Comparison of ENCODE assay signal across 27 cellular contexts in the genomic region with DNA sequence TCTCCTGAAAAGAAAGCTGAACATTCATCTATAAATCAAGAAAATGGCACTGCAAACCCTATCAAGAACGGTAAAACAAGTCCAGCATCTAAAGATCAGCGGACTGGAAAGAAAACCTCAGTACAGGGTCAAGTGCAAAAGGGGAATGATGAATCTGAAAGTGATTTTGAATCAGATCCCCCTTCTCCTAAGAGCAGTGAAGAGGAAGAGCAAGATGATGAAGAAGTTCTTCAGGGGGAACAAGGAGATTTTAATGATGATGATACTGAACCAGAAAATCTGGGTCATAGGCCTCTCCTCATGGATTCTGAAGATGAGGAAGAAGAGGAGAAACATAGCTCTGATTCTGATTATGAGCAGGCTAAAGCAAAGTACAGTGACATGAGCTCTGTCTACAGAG.
"Had no signal": no experiment of that assay in that cellular context is flagged by ENCODE, and none has a peak within 500 bp of the region (broad histone marks: within the 10 kb centered on the region; RNA-seq: fewer than 3 reads in every experiment).

No MANE protein-coding gene starts in this region.

- H3K36me3 ChIP-seq: ovary had no signal

- H3K4me3 ChIP-seq: left lung, lower lobe of right lung, ovary, right atrium auricular region, right lobe of liver, smooth muscle cell, stomach, testis, thyroid gland, transverse colon, upper lobe of left lung, vagina had no signal

- H3K27me3 ChIP-seq: left lung, ovary, right atrium auricular region, right lobe of liver, stomach, testis, thyroid gland, transverse colon, upper lobe of left lung, vagina had no signal

- H3K9me3 ChIP-seq: left lung, lower lobe of right lung, ovary, right atrium auricular region, right lobe of liver, stomach, testis, thyroid gland, transverse colon, upper lobe of left lung, vagina had no signal

- H3K27ac Mint-ChIP-seq: mesothelial cell of epicardium; natural killer cell treated with Interleukin-12 subunit alpha and Interleukin-12 subunit beta and Interleukin-15 and Interleukin-18, amount 100 ng/mL, for 72 hours; progenitor cell of endocrine pancreas had no signal

- H3K4me2 ChIP-seq: smooth muscle cell had no signal

- ATAC-seq: left colon; left lung; lower lobe of right lung; naive thymus-derived CD4-positive, alpha-beta T cell; natural killer cell treated with Interleukin-12 subunit alpha and Interleukin-12 subunit beta and Interleukin-15 and Interleukin-18, amount 100 ng/mL, for 72 hours; right lobe of liver; stimulated activated naive B cell treated with anti-CD40 and anti-IgM and Interleukin-4, amounts not matched to agents 10 μg/mL and 1 μg/mL and 100 μg/mL, for 72 hours; stimulated activated naive CD8-positive, alpha-beta T cell treated with anti-CD3 and anti-CD28 coated beads, Interleukin-15, Interleukin-2, amounts not matched to agents 100 U/mL and 50 U/mL, for 24 hours had no signal

- H3K4me1 ChIP-seq: left lung, lower lobe of right lung, right atrium auricular region, right lobe of liver, stomach, testis, thyroid gland, transverse colon, upper lobe of left lung, vagina had no signal

- H3K9me3 Mint-ChIP-seq: mesothelial cell of epicardium; natural killer cell treated with Interleukin-12 subunit alpha and Interleukin-12 subunit beta and Interleukin-15 and Interleukin-18, amount 100 ng/mL, for 72 hours; stimulated activated naive B cell treated with anti-CD40 and anti-IgM and Interleukin-4, amounts not matched to agents 10 μg/mL and 1 μg/mL and 100 μg/mL, for 72 hours had no signal

- H3K4me3 Mint-ChIP-seq: mesothelial cell of epicardium; naive thymus-derived CD4-positive, alpha-beta T cell; natural killer cell treated with Interleukin-12 subunit alpha and Interleukin-12 subunit beta and Interleukin-15 and Interleukin-18, amount 100 ng/mL, for 72 hours; stimulated activated naive B cell treated with anti-CD40 and anti-IgM and Interleukin-4, amounts not matched to agents 10 μg/mL and 1 μg/mL and 100 μg/mL, for 72 hours had no signal

- H3K27ac ChIP-seq: left lung, lower lobe of right lung, ovary, right atrium auricular region, right lobe of liver, stomach, testis, thyroid gland, transverse colon, upper lobe of left lung, vagina had no signal

- FAIRE-seq: kidney had no signal

- H3K27me3 Mint-ChIP-seq: naive thymus-derived CD4-positive, alpha-beta T cell; natural killer cell treated with Interleukin-12 subunit alpha and Interleukin-12 subunit beta and Interleukin-15 and Interleukin-18, amount 100 ng/mL, for 72 hours; progenitor cell of endocrine pancreas; stimulated activated naive B cell treated with anti-CD40 and anti-IgM and Interleukin-4, amounts not matched to agents 10 μg/mL and 1 μg/mL and 100 μg/mL, for 72 hours had no signal

- H3K4me1 Mint-ChIP-seq: mesothelial cell of epicardium had no signal

- DNase-seq: hippocampal formation; kidney; left colon; left lung; lower lobe of right lung; mammary epithelial cell; mesendoderm; naive thymus-derived CD4-positive, alpha-beta T cell; ovary; right lobe of liver; stimulated activated CD4-positive, alpha-beta T cell treated with anti-CD3 and anti-CD28 coated beads, Interleukin-1b, Interleukin-23, amount 100 ng/mL, for 48 hours; stimulated activated CD4-positive, alpha-beta T cell treated with anti-CD3 and anti-CD28 coated beads, Interleukin-2, amount 100 ng/mL, for 48 hours; stimulated activated CD4-positive, alpha-beta T cell treated with anti-CD3 and anti-CD28 coated beads, Interleukin-4, amount 100 ng/mL, for 4 hours; stimulated activated CD8-positive, alpha-beta memory T cell treated with anti-CD3 and anti-CD28 coated beads, Interleukin-4, amount 100 ng/mL, for 48 hours; stimulated activated naive B cell treated with anti-CD40 and anti-IgM and Interleukin-4, amounts not matched to agents 10 μg/mL and 1 μg/mL and 100 μg/mL, for 72 hours; stimulated activated naive CD8-positive, alpha-beta T cell treated with anti-CD3 and anti-CD28 coated beads, Interleukin-15, Interleukin-2, amounts not matched to agents 100 U/mL and 50 U/mL, for 24 hours; stomach; testis; thyroid gland; transverse colon; upper lobe of left lung had no signal
